In genomic region chr14:74501135-74501614, GRCh38 we compare ENCODE assay signal across 9 cellular contexts. TPM values are rescaled to one million over a fixed set of nuclear protein-coding genes. Genes with fewer than 3 reads are reported as not detected.
DNase-seq lines count a peak whose midpoint lies in the region; ATAC-seq and TF ChIP-seq lines count a peak whose summit lies in the region.
"Had no signal": no experiment of that assay in that cellular context is flagged by ENCODE, and none has a peak within 500 bp of the region (broad histone marks: within the 10 kb centered on the region; RNA-seq: fewer than 3 reads in every experiment).

No MANE protein-coding gene starts in this region.

- TF ChIP-seq RAD21 in neural cell (conservative IDR thresholded peaks at IDR 0.05) = peak; percentile 65

- H3F3A ChIP-seq in neural cell (ENCODE audit: insufficient read depth, low read length, poor library complexity, severe bottlenecking) = no peaks in the 10 kb centered on the region

- H2AFZ ChIP-seq in OCI-LY3 (ENCODE audit: low read depth, low read length) (no peak overlapping the region), neural cell (ENCODE audit: low read depth, low read length) (peak overlapping the region; percentile 33)

- H3K4me1 ChIP-seq in OCI-LY3 (ENCODE audit: low read length) = peaks cover 4% of the 10 kb centered on the region; the same call in 1 of the 2 replicates

- H3K79me2 ChIP-seq in OCI-LY3 (ENCODE audit: low read length) (no peaks in the 10 kb centered on the region), neural cell (replicated peaks; ENCODE audit: insufficient read depth, low read length) (no peaks in the 10 kb centered on the region)

- H4K20me1 ChIP-seq in OCI-LY3 (ENCODE audit: insufficient read depth, low read length) (no peaks in the 10 kb centered on the region), neural cell (ENCODE audit: insufficient read depth) (no peaks in the 10 kb centered on the region)

- peak; percentile 75 for DNase-seq in 8988T
- DNase-seq in H4 (ENCODE audit: low spot score) = peak; percentile 70
- peak; percentile 66 for DNase-seq in fibroblast of gingiva (ENCODE audit: low read depth)
- DNase-seq in T-helper 17 cell = no peak

- H3K9me3 ChIP-seq in OCI-LY3 (ENCODE audit: insufficient read depth, low read length) (no peaks in the 10 kb centered on the region), neural cell (ENCODE audit: low read length) (no peaks in the 10 kb centered on the region), T-helper 17 cell (ENCODE audit: control insufficient read depth, low read length, poor library complexity, severe bottlenecking) (no peaks in the 10 kb centered on the region)

- H3K9me2 ChIP-seq in neural cell (ENCODE audit: insufficient read depth, low read length) = no peaks in the 10 kb centered on the region

- H3K27me3 ChIP-seq in OCI-LY3 (ENCODE audit: low read depth, low read length) (no peaks in the 10 kb centered on the region), neural cell (ENCODE audit: insufficient read depth, low read depth, low read length) (no peaks in the 10 kb centered on the region)

- no peak overlapping the region for H3K27ac Mint-ChIP-seq in T-helper 17 cell
- H3K27ac Mint-ChIP-seq: activated naive CD4-positive, alpha-beta T cell treated with anti-CD3 and anti-CD28 coated beads, Interleukin-2, amount 50 U/mL, for 24 hours had no signal

- H3K4me3 Mint-ChIP-seq in T-helper 17 cell = no peak overlapping the region
- H3K4me3 Mint-ChIP-seq: activated naive CD4-positive, alpha-beta T cell treated with anti-CD3 and anti-CD28 coated beads, Interleukin-2, amount 50 U/mL, for 24 hours had no signal

- ATAC-seq in T-helper 17 cell = no peak
- no peak for ATAC-seq in HG03108 (IDR thresholded peaks at IDR 0.05; ENCODE audit: unreplicated experiment)
- no peak for ATAC-seq in HG03565 (IDR thresholded peaks at IDR 0.05; ENCODE audit: unreplicated experiment)

- H3K4me1 Mint-ChIP-seq in T-helper 17 cell = peaks cover 11% of the 10 kb centered on the region

- no peak overlapping the region for H3K4me2 ChIP-seq in OCI-LY3 (ENCODE audit: low read length)
- H3K4me2 ChIP-seq in neural cell (ENCODE audit: low read length) = no peak overlapping the region

- TF ChIP-seq EP300 in neural cell (conservative IDR thresholded peaks at IDR 0.05; ENCODE audit: poor library complexity, severe bottlenecking) = no peak

- peaks cover 2% of the 10 kb centered on the region for H3K36me3 Mint-ChIP-seq in T-helper 17 cell (ENCODE audit: low read depth)
- H3K36me3 Mint-ChIP-seq: activated naive CD4-positive, alpha-beta T cell treated with anti-CD3 and anti-CD28 coated beads, Interleukin-2, amount 50 U/mL, for 24 hours had no signal

- H3K27ac ChIP-seq in OCI-LY3 (ENCODE audit: low read length) = no peak overlapping the region
- peak overlapping the region; percentile 68 for H3K27ac ChIP-seq in neural cell (ENCODE audit: low read length)

- no peaks in the 10 kb centered on the region for H3K27me3 Mint-ChIP-seq in T-helper 17 cell
- H3K27me3 Mint-ChIP-seq: activated naive CD4-positive, alpha-beta T cell treated with anti-CD3 and anti-CD28 coated beads, Interleukin-2, amount 50 U/mL, for 24 hours had no signal

- H3K4me3 ChIP-seq in OCI-LY3 (ENCODE audit: low read length) = no peak overlapping the region
- H3K4me3 ChIP-seq in neural cell (ENCODE audit: low read length) = peak overlapping the region; percentile 12

- no peaks in the 10 kb centered on the region for H3K36me3 ChIP-seq in OCI-LY3 (replicated peaks; ENCODE audit: low read depth, low read length)
- H3K36me3 ChIP-seq in neural cell (ENCODE audit: insufficient read depth, low read length) = no peaks in the 10 kb centered on the region

- TF ChIP-seq CTCF in OCI-LY3 (IDR thresholded peaks at IDR 0.05; ENCODE audit: low read depth, low read length) (peak; percentile 21; the same call in 1 of the 2 replicates), neural cell (IDR thresholded peaks at IDR 0.05; ENCODE audit: poor library complexity, severe bottlenecking) (peak; percentile 69)

- H3K9ac ChIP-seq in OCI-LY3 (ENCODE audit: low read length) = no peak overlapping the region
- H3K9ac ChIP-seq in neural cell (ENCODE audit: low read length) = peak overlapping the region; percentile 52

TF ChIP-seq in neural cell, 6 proteins besides CTCF, POLR2A, EP300 and RAD21:
- TF ChIP-seq SMC3 (conservative IDR thresholded peaks at IDR 0.05; ENCODE audit: poor library complexity) (peak; percentile 44), MXI1 (conservative IDR thresholded peaks at IDR 0.05; ENCODE audit: poor library complexity, severe bottlenecking) (no peak)

RNA-seq across cellular contexts. Expression of gene ISCA2, which starts 7.6 kb away (rescaled TPM):
- 24.1 and 32.3 TPM in 2 replicates for total RNA-seq in H4 (2014; rRNA removed; shearing (Covaris generic))
- 45.1 and 73.4 TPM in 2 replicates for polyA plus RNA-seq in neural cell
- polyA minus RNA-seq in neural cell = 28.5 and 36.3 TPM in 2 replicates
- total RNA-seq in T-helper 17 cell = 10 to 100 TPM; 14.4 to 21.3 TPM

RNA-seq across cellular contexts. Expression of gene NPC2, which starts 8.1 kb away (rescaled TPM):
- 385 and 592 TPM in 2 replicates for total RNA-seq in H4 (2014; rRNA removed; shearing (Covaris generic))
- polyA plus RNA-seq in neural cell = 46.8 and 68.8 TPM in 2 replicates
- polyA minus RNA-seq in neural cell = 7.8 and 12.9 TPM in 2 replicates
- total RNA-seq in T-helper 17 cell = 10 to 100 TPM; 32.7 to 39.0 TPM

Comparison
In these comparisons a context has a peak if more than half of its experiments do, and no peak if none do; other contexts are left out.
1. DNase-seq: peak in 8988T (single experiment), H4 (single experiment) and fibroblast of gingiva (single experiment); none in T-helper 17 cell (0 of 3).